Comparison of ENCODE assay signal across 1 cellular context in the genomic region with DNA sequence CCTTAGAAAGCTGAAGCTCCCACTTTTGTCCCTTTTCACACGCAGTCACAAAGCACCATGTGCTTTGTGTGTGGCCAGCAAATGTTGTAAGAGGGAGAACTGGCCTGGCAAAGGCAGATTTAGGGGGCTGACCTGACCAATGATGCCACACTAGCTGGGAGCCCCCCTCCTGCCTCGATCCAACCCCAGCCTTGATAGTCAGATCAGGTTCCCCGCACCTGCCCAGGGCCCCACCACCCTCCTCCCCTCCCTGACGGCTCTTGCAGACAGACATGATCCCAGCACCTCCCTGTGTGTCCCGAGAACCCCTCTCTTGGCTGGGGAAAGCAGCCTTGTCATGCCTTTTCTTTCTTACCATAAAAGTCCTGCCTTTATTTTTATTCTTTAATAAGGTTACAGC.
TF ChIP-seq lines count a peak whose summit lies in the region.

No MANE protein-coding gene starts in this region.

TF ChIP-seq in IMR-90, 13 proteins besides CTCF, POLR2A, EP300 and RAD21 (continued from another document):
- TF ChIP-seq MAFK (IDR thresholded peaks at IDR 0.05; ENCODE audit: low read depth, low read length) (no peak), RFX5 (IDR thresholded peaks at IDR 0.05; ENCODE audit: low read depth, low read length) (no peak), CHD1 (IDR thresholded peaks at IDR 0.05; ENCODE audit: low read depth, low read length) (no peak), CEBPB (IDR thresholded peaks at IDR 0.05; ENCODE audit: low read depth, low read length) (no peak), MXI1 (IDR thresholded peaks at IDR 0.05; ENCODE audit: borderline replicate concordance, low read depth, low read length) (no peak), BHLHE40 (IDR thresholded peaks at IDR 0.05; ENCODE audit: low read depth, low read length) (no peak)
- TF ChIP-seq, protein P1, sequence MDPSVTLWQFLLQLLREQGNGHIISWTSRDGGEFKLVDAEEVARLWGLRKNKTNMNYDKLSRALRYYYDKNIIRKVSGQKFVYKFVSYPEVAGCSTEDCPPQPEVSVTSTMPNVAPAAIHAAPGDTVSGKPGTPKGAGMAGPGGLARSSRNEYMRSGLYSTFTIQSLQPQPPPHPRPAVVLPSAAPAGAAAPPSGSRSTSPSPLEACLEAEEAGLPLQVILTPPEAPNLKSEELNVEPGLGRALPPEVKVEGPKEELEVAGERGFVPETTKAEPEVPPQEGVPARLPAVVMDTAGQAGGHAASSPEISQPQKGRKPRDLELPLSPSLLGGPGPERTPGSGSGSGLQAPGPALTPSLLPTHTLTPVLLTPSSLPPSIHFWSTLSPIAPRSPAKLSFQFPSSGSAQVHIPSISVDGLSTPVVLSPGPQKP (IDR thresholded peaks at IDR 0.05; ENCODE audit: borderline replicate concordance, low read depth, low read length), result no peak
